ENCODE assay signal across 8 cellular contexts in genomic region chr5:31530541-31531265, GRCh38. TPM values are rescaled to one million over a fixed set of nuclear protein-coding genes. Genes with fewer than 3 reads are reported as not detected.
A peak's percentile ranks its signal among the peaks of the same experiment; 100 is the strongest.
DNase-seq lines count a peak whose midpoint lies in the region; ATAC-seq and TF ChIP-seq lines count a peak whose summit lies in the region.

No MANE protein-coding gene starts in this region.

- no peaks in the 10 kb centered on the region for H3K27me3 Mint-ChIP-seq in activated T-helper 17 cell treated with anti-CD3 and anti-CD28 coated beads, Interleukin-2, amount 50 U/mL, for 72 hours

- TF ChIP-seq CTCF in heart left ventricle (IDR thresholded peaks at IDR 0.05) (no peak), uterus (IDR thresholded peaks at IDR 0.05) (no peak)

- TF ChIP-seq POLR2A in heart left ventricle (IDR thresholded peaks at IDR 0.05) (no peak), uterus (IDR thresholded peaks at IDR 0.05) (no peak)

- H3K9me3 Mint-ChIP-seq in activated T-helper 17 cell treated with anti-CD3 and anti-CD28 coated beads, Interleukin-2, amount 50 U/mL, for 72 hours = no peaks in the 10 kb centered on the region

- H3K27ac Mint-ChIP-seq in activated T-helper 17 cell treated with anti-CD3 and anti-CD28 coated beads, Interleukin-2, amount 50 U/mL, for 72 hours = peak overlapping the region; percentile 97

- peaks cover 0 to 59% (median 48%) of the 10 kb centered on the region in 9 donors for H3K36me3 ChIP-seq in heart left ventricle
- H3K36me3 ChIP-seq in uterus = no peaks in the 10 kb centered on the region

- ATAC-seq in heart left ventricle = no peak
- no peak for ATAC-seq in Right ventricle myocardium superior (ENCODE audit: poor library complexity)
- no peak for ATAC-seq in activated T-helper 17 cell treated with anti-CD3 and anti-CD28 coated beads, Interleukin-2, amount 50 U/mL, for 72 hours (replicated peaks)
- ATAC-seq in left colon = peak; percentile 18
- ATAC-seq in GM18907 (IDR thresholded peaks at IDR 0.05; ENCODE audit: unreplicated experiment) = no peak
- ATAC-seq in GM19023 (IDR thresholded peaks at IDR 0.05; ENCODE audit: unreplicated experiment) = no peak

- H3K4me1 ChIP-seq in heart left ventricle (peaks cover 8 to 32% (median 26%) of the 10 kb centered on the region in 12 donors), uterus (peaks cover 0 to 6% of the 10 kb centered on the region in 2 donors)

- H3K9me3 ChIP-seq in heart left ventricle (no peaks in the 10 kb centered on the region), uterus (no peaks in the 10 kb centered on the region)

- no peak overlapping the region for H3K27ac ChIP-seq in heart left ventricle
- no peak overlapping the region for H3K27ac ChIP-seq in uterus

- DNase-seq in heart left ventricle (no peak), Right ventricle myocardium superior (no peak), left colon (no peak), uterus (no peak), NCI-H524 (lab: John Stamatoyannopoulos, UW) (no peak)

- H3K4me3 Mint-ChIP-seq in activated T-helper 17 cell treated with anti-CD3 and anti-CD28 coated beads, Interleukin-2, amount 50 U/mL, for 72 hours = peak overlapping the region; percentile 100

- H3K4me1 Mint-ChIP-seq in activated T-helper 17 cell treated with anti-CD3 and anti-CD28 coated beads, Interleukin-2, amount 50 U/mL, for 72 hours = peaks cover 34% of the 10 kb centered on the region

- 76 to 81% (median 80%) methylated on average over 9 of the region's 9 CpGs for WGBS in heart left ventricle, 4 donors

- H3K4me3 ChIP-seq in heart left ventricle (peak overlapping the region in 9 of 12 donors; percentile 72 to 94 (median 85)), uterus (peak overlapping the region; percentile 70 to 88)

- intact Hi-C loops in heart left ventricle (cut with DNase I) = no loop called here
- intact Hi-C loops in Right ventricle myocardium superior (cut with DNase I) = no loop called here
- intact Hi-C loops in left colon (cut with DNase I, micrococcal nuclease) = no loop called here
- intact Hi-C loops in uterus (cut with DNase I; ENCODE audit: low total_unique reads) = no loop called here

- H3K27me3 ChIP-seq in heart left ventricle = no peaks in the 10 kb centered on the region
- H3K27me3 ChIP-seq in uterus = no peaks in the 10 kb centered on the region

- peaks cover 88% of the 10 kb centered on the region for H3K36me3 Mint-ChIP-seq in activated T-helper 17 cell treated with anti-CD3 and anti-CD28 coated beads, Interleukin-2, amount 50 U/mL, for 72 hours (ENCODE audit: low read depth)

RNA-seq across cellular contexts. Expression of gene DROSHA, which starts 1.2 kb away (rescaled TPM):
- 10 to 100 TPM; 19.3 to 55.6 (median 33.2) TPM for total RNA-seq in heart left ventricle
- 10 to 100 TPM; 25.5 to 37.3 TPM for polyA plus RNA-seq in heart left ventricle
- 35.4 TPM for total RNA-seq in Right ventricle myocardium superior
- total RNA-seq in activated T-helper 17 cell treated with anti-CD3 and anti-CD28 coated beads, Interleukin-2, amount 50 U/mL, for 72 hours = 10 to 100 TPM; 56.6 to 81.0 TPM
- total RNA-seq in left colon = 10 to 100 TPM; 46.5 to 50.9 TPM
- 10 to 100 TPM; 17.2 to 82.1 (median 40.5) TPM for total RNA-seq in uterus

RNA-seq across cellular contexts. Expression of gene C5orf22, which starts 1.4 kb away (rescaled TPM):
- total RNA-seq in heart left ventricle (10 to 100 TPM; 19.4 to 28.9 (median 25.8) TPM), Right ventricle myocardium superior (16.3 TPM), left colon (10 to 100 TPM; 26.5 to 28.9 TPM), uterus (10 to 100 TPM in 3 of 4 donors, 1 to 10 TPM in 1; 5.6 to 31.0 (median 18.3) TPM)
- polyA plus RNA-seq in heart left ventricle = 10 to 100 TPM in 1 of 2 donors, 1 to 10 TPM in 1; 8.5 to 22.1 TPM
- total RNA-seq in activated T-helper 17 cell treated with anti-CD3 and anti-CD28 coated beads, Interleukin-2, amount 50 U/mL, for 72 hours = 10 to 100 TPM; 14.1 to 21.7 TPM
